ENCODE assay signal across 1 cellular context in genomic region chr5:143562935-143563334, GRCh38.
TF ChIP-seq lines count a peak whose summit lies in the region.

No MANE protein-coding gene starts in this region.

TF ChIP-seq in HepG2, 621 proteins besides CTCF, POLR2A, EP300 and RAD21 (continued from another document and continues in another):
- TF ChIP-seq, protein P1, sequence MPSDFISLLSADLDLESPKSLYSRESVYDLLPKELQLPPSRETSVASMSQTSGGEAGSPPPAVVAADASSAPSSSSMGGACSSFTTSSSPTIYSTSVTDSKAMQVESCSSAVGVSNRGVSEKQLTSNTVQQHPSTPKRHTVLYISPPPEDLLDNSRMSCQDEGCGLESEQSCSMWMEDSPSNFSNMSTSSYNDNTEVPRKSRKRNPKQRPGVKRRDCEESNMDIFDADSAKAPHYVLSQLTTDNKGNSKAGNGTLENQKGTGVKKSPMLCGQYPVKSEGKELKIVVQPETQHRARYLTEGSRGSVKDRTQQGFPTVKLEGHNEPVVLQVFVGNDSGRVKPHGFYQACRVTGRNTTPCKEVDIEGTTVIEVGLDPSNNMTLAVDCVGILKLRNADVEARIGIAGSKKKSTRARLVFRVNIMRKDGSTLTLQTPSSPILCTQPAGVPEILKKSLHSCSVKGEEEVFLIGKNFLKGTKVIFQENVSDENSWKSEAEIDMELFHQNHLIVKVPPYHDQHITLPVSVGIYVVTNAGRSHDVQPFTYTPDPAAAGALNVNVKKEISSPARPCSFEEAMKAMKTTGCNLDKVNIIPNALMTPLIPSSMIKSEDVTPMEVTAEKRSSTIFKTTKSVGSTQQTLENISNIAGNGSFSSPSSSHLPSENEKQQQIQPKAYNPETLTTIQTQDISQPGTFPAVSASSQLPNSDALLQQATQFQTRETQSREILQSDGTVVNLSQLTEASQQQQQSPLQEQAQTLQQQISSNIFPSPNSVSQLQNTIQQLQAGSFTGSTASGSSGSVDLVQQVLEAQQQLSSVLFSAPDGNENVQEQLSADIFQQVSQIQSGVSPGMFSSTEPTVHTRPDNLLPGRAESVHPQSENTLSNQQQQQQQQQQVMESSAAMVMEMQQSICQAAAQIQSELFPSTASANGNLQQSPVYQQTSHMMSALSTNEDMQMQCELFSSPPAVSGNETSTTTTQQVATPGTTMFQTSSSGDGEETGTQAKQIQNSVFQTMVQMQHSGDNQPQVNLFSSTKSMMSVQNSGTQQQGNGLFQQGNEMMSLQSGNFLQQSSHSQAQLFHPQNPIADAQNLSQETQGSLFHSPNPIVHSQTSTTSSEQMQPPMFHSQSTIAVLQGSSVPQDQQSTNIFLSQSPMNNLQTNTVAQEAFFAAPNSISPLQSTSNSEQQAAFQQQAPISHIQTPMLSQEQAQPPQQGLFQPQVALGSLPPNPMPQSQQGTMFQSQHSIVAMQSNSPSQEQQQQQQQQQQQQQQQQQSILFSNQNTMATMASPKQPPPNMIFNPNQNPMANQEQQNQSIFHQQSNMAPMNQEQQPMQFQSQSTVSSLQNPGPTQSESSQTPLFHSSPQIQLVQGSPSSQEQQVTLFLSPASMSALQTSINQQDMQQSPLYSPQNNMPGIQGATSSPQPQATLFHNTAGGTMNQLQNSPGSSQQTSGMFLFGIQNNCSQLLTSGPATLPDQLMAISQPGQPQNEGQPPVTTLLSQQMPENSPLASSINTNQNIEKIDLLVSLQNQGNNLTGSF (CRISPR knock-in tag; IDR thresholded peaks at IDR 0.05), result no peak
- TF ChIP-seq TCF12 (IDR thresholded peaks at IDR 0.05) (no peak), TCF12 (CRISPR knock-in tag; IDR thresholded peaks at IDR 0.05) (no peak), CBX2 (IDR thresholded peaks at IDR 0.05; ENCODE audit: low read depth, low read length) (no peak), CBX2 (CRISPR knock-in tag; IDR thresholded peaks at IDR 0.05; ENCODE audit: low read depth) (no peak), ZKSCAN1 (IDR thresholded peaks at IDR 0.05; ENCODE audit: low read length) (no peak), ZNF644 (CRISPR knock-in tag; IDR thresholded peaks at IDR 0.05; ENCODE audit: low read depth) (peak; percentile 95), ZNF333 (CRISPR knock-in tag; IDR thresholded peaks at IDR 0.05; ENCODE audit: borderline replicate concordance) (no peak), HIC2 (CRISPR knock-in tag; IDR thresholded peaks at IDR 0.05; ENCODE audit: low read depth) (0 out of 2 replicates have a peak, but pooled peaks have one; percentile 36), KLF16 (CRISPR knock-in tag; IDR thresholded peaks at IDR 0.05) (peak in 1 of 2 experiments; percentile 78; a peak in 2 of 4 replicates), NR2F6 (IDR thresholded peaks at IDR 0.05) (no peak), NR2F6 (CRISPR knock-in tag; IDR thresholded peaks at IDR 0.05) (peak; percentile 25; the same call in 1 of the 2 replicates), RFXAP (CRISPR knock-in tag; IDR thresholded peaks at IDR 0.05; ENCODE audit: borderline replicate concordance) (no peak), NR0B2 (CRISPR knock-in tag; IDR thresholded peaks at IDR 0.05) (no peak), ZNF343 (CRISPR knock-in tag; IDR thresholded peaks at IDR 0.05) (no peak), GATAD1 (CRISPR knock-in tag; IDR thresholded peaks at IDR 0.05) (0 out of 2 replicates have a peak, but pooled peaks have one; percentile 34), KDM3A (CRISPR knock-in tag; IDR thresholded peaks at IDR 0.05; ENCODE audit: low read depth) (no peak), IRF1 (CRISPR knock-in tag; IDR thresholded peaks at IDR 0.05; ENCODE audit: low read depth) (no peak), ZFX (CRISPR knock-in tag; IDR thresholded peaks at IDR 0.05; ENCODE audit: low read depth) (peak; percentile 54), ZSCAN30 (CRISPR knock-in tag; IDR thresholded peaks at IDR 0.05) (no peak), MLX (CRISPR knock-in tag; IDR thresholded peaks at IDR 0.05) (no peak), PAX8 (CRISPR knock-in tag; IDR thresholded peaks at IDR 0.05; ENCODE audit: borderline replicate concordance) (no peak), MTF1 (CRISPR knock-in tag; IDR thresholded peaks at IDR 0.05) (no peak), ETV5 (CRISPR knock-in tag; IDR thresholded peaks at IDR 0.05; ENCODE audit: borderline replicate concordance) (peak; percentile 27; the same call in 1 of the 2 replicates), HHEX (CRISPR knock-in tag; IDR thresholded peaks at IDR 0.05) (no peak), ZFY (CRISPR knock-in tag; IDR thresholded peaks at IDR 0.05) (peak; percentile 58; the same call in 1 of the 2 replicates), CHD2 (IDR thresholded peaks at IDR 0.05; ENCODE audit: low read depth, low read length) (no peak), KDM6A (CRISPR knock-in tag; IDR thresholded peaks at IDR 0.05; ENCODE audit: low read depth) (no peak), CSRNP2 (CRISPR knock-in tag; conservative IDR thresholded peaks at IDR 0.05; ENCODE audit: low read depth) (no peak), SAP130 (CRISPR knock-in tag; IDR thresholded peaks at IDR 0.05; ENCODE audit: low read depth) (peak; percentile 58), JUN (CRISPR knock-in tag; IDR thresholded peaks at IDR 0.05) (no peak), SMAD3 (CRISPR knock-in tag; IDR thresholded peaks at IDR 0.05) (no peak; the same call in 1 of the 2 replicates), KAT7 (CRISPR knock-in tag; IDR thresholded peaks at IDR 0.05; ENCODE audit: borderline replicate concordance) (no peak), HDAC6 (IDR thresholded peaks at IDR 0.05; ENCODE audit: low read depth, low read length) (no peak), CCDC6 (CRISPR knock-in tag; IDR thresholded peaks at IDR 0.05) (peak; percentile 49; the same call in 1 of the 2 replicates), SOX13 (IDR thresholded peaks at IDR 0.05) (no peak), SOX13 (CRISPR knock-in tag; conservative IDR thresholded peaks at IDR 0.05 in 1 of 2, IDR thresholded peaks at IDR 0.05 in 1 of 2) (peak in 1 of 2 experiments; percentile 74; a peak in 2 of 4 replicates), CBX5 (CRISPR knock-in tag; IDR thresholded peaks at IDR 0.05; ENCODE audit: borderline replicate concordance) (peak; percentile 63; the same call in 1 of the 2 replicates), PLRG1 (conservative IDR thresholded peaks at IDR 0.05) (no peak), KDM4B (CRISPR knock-in tag; IDR thresholded peaks at IDR 0.05) (peak; percentile 80; the same call in 1 of the 2 replicates), GTF2F1 (IDR thresholded peaks at IDR 0.05; ENCODE audit: low read length) (no peak), ZNF737 (CRISPR knock-in tag; IDR thresholded peaks at IDR 0.05; ENCODE audit: borderline replicate concordance) (no peak)
- TF ChIP-seq, protein P2, sequence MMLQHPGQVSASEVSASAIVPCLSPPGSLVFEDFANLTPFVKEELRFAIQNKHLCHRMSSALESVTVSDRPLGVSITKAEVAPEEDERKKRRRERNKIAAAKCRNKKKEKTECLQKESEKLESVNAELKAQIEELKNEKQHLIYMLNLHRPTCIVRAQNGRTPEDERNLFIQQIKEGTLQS (CRISPR knock-in tag; IDR thresholded peaks at IDR 0.05), result peak; percentile 55; the same call in 1 of the 2 replicates
- TF ChIP-seq, protein P3, sequence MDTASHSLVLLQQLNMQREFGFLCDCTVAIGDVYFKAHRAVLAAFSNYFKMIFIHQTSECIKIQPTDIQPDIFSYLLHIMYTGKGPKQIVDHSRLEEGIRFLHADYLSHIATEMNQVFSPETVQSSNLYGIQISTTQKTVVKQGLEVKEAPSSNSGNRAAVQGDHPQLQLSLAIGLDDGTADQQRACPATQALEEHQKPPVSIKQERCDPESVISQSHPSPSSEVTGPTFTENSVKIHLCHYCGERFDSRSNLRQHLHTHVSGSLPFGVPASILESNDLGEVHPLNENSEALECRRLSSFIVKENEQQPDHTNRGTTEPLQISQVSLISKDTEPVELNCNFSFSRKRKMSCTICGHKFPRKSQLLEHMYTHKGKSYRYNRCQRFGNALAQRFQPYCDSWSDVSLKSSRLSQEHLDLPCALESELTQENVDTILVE (CRISPR knock-in tag; IDR thresholded peaks at IDR 0.05), result 0 out of 2 replicates have a peak, but pooled peaks have one; percentile 38
- TF ChIP-seq, protein P4, sequence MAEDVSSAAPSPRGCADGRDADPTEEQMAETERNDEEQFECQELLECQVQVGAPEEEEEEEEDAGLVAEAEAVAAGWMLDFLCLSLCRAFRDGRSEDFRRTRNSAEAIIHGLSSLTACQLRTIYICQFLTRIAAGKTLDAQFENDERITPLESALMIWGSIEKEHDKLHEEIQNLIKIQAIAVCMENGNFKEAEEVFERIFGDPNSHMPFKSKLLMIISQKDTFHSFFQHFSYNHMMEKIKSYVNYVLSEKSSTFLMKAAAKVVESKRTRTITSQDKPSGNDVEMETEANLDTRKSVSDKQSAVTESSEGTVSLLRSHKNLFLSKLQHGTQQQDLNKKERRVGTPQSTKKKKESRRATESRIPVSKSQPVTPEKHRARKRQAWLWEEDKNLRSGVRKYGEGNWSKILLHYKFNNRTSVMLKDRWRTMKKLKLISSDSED (CRISPR knock-in tag; IDR thresholded peaks at IDR 0.05), result no peak
- TF ChIP-seq, protein P5, sequence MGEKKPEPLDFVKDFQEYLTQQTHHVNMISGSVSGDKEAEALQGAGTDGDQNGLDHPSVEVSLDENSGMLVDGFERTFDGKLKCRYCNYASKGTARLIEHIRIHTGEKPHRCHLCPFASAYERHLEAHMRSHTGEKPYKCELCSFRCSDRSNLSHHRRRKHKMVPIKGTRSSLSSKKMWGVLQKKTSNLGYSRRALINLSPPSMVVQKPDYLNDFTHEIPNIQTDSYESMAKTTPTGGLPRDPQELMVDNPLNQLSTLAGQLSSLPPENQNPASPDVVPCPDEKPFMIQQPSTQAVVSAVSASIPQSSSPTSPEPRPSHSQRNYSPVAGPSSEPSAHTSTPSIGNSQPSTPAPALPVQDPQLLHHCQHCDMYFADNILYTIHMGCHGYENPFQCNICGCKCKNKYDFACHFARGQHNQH (CRISPR knock-in tag; IDR thresholded peaks at IDR 0.05), result 0 out of 2 replicates have a peak, but pooled peaks have one; percentile 37
- TF ChIP-seq, protein P6, sequence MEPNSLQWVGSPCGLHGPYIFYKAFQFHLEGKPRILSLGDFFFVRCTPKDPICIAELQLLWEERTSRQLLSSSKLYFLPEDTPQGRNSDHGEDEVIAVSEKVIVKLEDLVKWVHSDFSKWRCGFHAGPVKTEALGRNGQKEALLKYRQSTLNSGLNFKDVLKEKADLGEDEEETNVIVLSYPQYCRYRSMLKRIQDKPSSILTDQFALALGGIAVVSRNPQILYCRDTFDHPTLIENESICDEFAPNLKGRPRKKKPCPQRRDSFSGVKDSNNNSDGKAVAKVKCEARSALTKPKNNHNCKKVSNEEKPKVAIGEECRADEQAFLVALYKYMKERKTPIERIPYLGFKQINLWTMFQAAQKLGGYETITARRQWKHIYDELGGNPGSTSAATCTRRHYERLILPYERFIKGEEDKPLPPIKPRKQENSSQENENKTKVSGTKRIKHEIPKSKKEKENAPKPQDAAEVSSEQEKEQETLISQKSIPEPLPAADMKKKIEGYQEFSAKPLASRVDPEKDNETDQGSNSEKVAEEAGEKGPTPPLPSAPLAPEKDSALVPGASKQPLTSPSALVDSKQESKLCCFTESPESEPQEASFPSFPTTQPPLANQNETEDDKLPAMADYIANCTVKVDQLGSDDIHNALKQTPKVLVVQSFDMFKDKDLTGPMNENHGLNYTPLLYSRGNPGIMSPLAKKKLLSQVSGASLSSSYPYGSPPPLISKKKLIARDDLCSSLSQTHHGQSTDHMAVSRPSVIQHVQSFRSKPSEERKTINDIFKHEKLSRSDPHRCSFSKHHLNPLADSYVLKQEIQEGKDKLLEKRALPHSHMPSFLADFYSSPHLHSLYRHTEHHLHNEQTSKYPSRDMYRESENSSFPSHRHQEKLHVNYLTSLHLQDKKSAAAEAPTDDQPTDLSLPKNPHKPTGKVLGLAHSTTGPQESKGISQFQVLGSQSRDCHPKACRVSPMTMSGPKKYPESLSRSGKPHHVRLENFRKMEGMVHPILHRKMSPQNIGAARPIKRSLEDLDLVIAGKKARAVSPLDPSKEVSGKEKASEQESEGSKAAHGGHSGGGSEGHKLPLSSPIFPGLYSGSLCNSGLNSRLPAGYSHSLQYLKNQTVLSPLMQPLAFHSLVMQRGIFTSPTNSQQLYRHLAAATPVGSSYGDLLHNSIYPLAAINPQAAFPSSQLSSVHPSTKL (CRISPR knock-in tag; IDR thresholded peaks at IDR 0.05), result peak; percentile 93
